8 cellular contexts compared by ENCODE assay signal in genomic region chr15:49421991-49422390, GRCh38. TPM values are rescaled to one million over a fixed set of nuclear protein-coding genes. Genes with fewer than 3 reads are reported as not detected.
DNase-seq lines count a peak whose midpoint lies in the region; ATAC-seq and TF ChIP-seq lines count a peak whose summit lies in the region.

No MANE protein-coding gene starts in this region.

- H3K27me3 ChIP-seq in IMR-90 (ENCODE audit: control insufficient read depth, insufficient read depth, low read length) (no peaks in the 10 kb centered on the region), SJSA1 (replicated peaks) (no peaks in the 10 kb centered on the region)

- no peak overlapping the region for H3K23ac ChIP-seq in IMR-90 (ENCODE audit: low read depth, low read length)

- no peak overlapping the region for H3K56ac ChIP-seq in IMR-90 (ENCODE audit: extremely low read depth, insufficient read depth, low read length)

- H4K8ac ChIP-seq in IMR-90 (ENCODE audit: low read depth in 2 of 2, low read length in 2 of 2): peak overlapping the region in 1 of 2 experiments; percentile 78; a peak in 1 of 4 replicates

- peak overlapping the region; percentile 98 for H2BK5ac ChIP-seq in IMR-90 (ENCODE audit: low read depth, low read length, poor library complexity, severe bottlenecking)

- H4K20me1 ChIP-seq in IMR-90 (ENCODE audit: insufficient read depth, low read length): no peaks in the 10 kb centered on the region

- no TSS peak for BruUV-seq in IMR-90 (replicated peaks; lab: Mats Ljungman, UMichigan)

- no peak overlapping the region for H2AK9ac ChIP-seq in IMR-90 (replicated peaks; ENCODE audit: low read depth, low read length, poor library complexity)

- no peak overlapping the region for H2AK5ac ChIP-seq in IMR-90 (ENCODE audit: low read depth, low read length)

- intact Hi-C loops in IMR-90 (cut with micrococcal nuclease): loop anchor here (1.0 to 10.0 kb wide), 7 partner anchors 51 to 893 kb away; partner anchors contain the start of genes COPS2 and SECISBP2L

- no peaks in the 10 kb centered on the region; the same call in 1 of the 2 replicates for H3K4me1 ChIP-seq in IMR-90 (ENCODE audit: control insufficient read depth, insufficient read depth, low read length)
- H3K4me1 ChIP-seq in SJSA1 (replicated peaks): no peaks in the 10 kb centered on the region

- H3K9ac ChIP-seq in IMR-90 (ENCODE audit: low read depth, low read length): 0 out of 2 replicates have a peak overlapping the region, but pooled peaks have one; percentile 82

- H3K4me3 ChIP-seq in IMR-90 (ENCODE audit: insufficient read depth, low read depth, low read length) (no peak overlapping the region), SJSA1 (no peak overlapping the region), cardiac fibroblast (replicated peaks in 1 of 2; ENCODE audit: low read depth in 2 of 2, low read length in 2 of 2) (no peak overlapping the region)

- no peaks in the 10 kb centered on the region for H3K9me1 ChIP-seq in IMR-90 (ENCODE audit: insufficient read depth, low read length)

- ATAC-seq in IMR-90 (ENCODE audit: low read depth): peak; percentile 50

- H3K36me3 ChIP-seq in IMR-90 (ENCODE audit: control insufficient read depth, insufficient read depth, low read length): peaks cover 2% of the 10 kb centered on the region
- no peaks in the 10 kb centered on the region for H3K36me3 ChIP-seq in SJSA1

- peak overlapping the region; percentile 39; the same call in 1 of the 2 replicates for H3K14ac ChIP-seq in IMR-90 (replicated peaks; ENCODE audit: low read depth, low read length)

- TF ChIP-seq POLR2A in IMR-90 (IDR thresholded peaks at IDR 0.05; ENCODE audit: low read depth, low read length): no peak

- peak overlapping the region; percentile 3; the same call in 1 of the 2 replicates for H3K18ac ChIP-seq in IMR-90 (ENCODE audit: low read depth, low read length)

- dilution Hi-C loops in IMR-90 (cut with HindIII; ENCODE audit: low sequenced_read_pairs, unreplicated experiment): no loop called here

- peak; percentile 82 for TF ChIP-seq RAD21 in IMR-90 (IDR thresholded peaks at IDR 0.05; ENCODE audit: low read length)

- peak overlapping the region; percentile 88 for H3K4me2 ChIP-seq in IMR-90 (ENCODE audit: low read depth, low read length)

- in situ Hi-C loops in IMR-90 (cut with MboI; ENCODE audit: low sequenced_read_pairs): loop anchor here (5.0 to 25.0 kb wide), 6 partner anchors 180 to 890 kb away; no protein-coding TSS in a partner anchor

- H4K5ac ChIP-seq in IMR-90 (ENCODE audit: low read depth, low read length): peak overlapping the region; percentile 73; the same call in 1 of the 2 replicates

- POLR2A ChIA-PET in IMR-90 (lab: Charles Lee; ENCODE audit: unreplicated experiment): no interaction called here

- no peak overlapping the region for H4K91ac ChIP-seq in IMR-90 (ENCODE audit: insufficient read depth, low read depth, low read length)

- peak; percentile 90 for TF ChIP-seq CTCF in IMR-90 (conservative IDR thresholded peaks at IDR 0.05; ENCODE audit: low read depth, low read length)
- TF ChIP-seq CTCF in cardiac fibroblast (IDR thresholded peaks at IDR 0.05; ENCODE audit: low read depth, low read length): peak; percentile 65

- H2BK15ac ChIP-seq in IMR-90 (ENCODE audit: low read depth, low read length): no peak overlapping the region

- peak overlapping the region; percentile 69; the same call in 1 of the 2 replicates for H3K27ac ChIP-seq in IMR-90 (ENCODE audit: insufficient read depth, low read length)
- H3K27ac ChIP-seq in SJSA1: no peak overlapping the region

- peak overlapping the region; percentile 31; the same call in 1 of the 2 replicates for H3K4ac ChIP-seq in IMR-90 (ENCODE audit: low read depth, low read length)

- H3K9me3 ChIP-seq in IMR-90 (ENCODE audit: control insufficient read depth, insufficient read depth, low read length) (no peaks in the 10 kb centered on the region), SJSA1 (replicated peaks) (no peaks in the 10 kb centered on the region)

- peak overlapping the region; percentile 53; the same call in 1 of the 2 replicates for H2BK120ac ChIP-seq in IMR-90 (ENCODE audit: low read depth, low read length)

- no CpG with 5 or more reads among the region's 9 CpGs for WGBS in IMR-90 (ENCODE audit: extremely low coverage in 2 of 2, insufficient read length in 1 of 2), 2 experiments

- peak overlapping the region; percentile 66; the same call in 1 of the 2 replicates for H2BK20ac ChIP-seq in IMR-90 (ENCODE audit: low read depth, low read length)

- CTCF ChIA-PET in IMR-90 (lab: Yijun Ruan, JAX): interaction anchor here (0.6 to 2.8 kb wide), 7 partner anchors 17 to 728 kb away, joined by 3 to 20 read pairs (median 3); no protein-coding TSS in a partner anchor

- peaks cover 0 to 3% of the 10 kb centered on the region in 2 experiments; a peak in 2 of 4 replicates for H3K79me1 ChIP-seq in IMR-90 (ENCODE audit: low read depth in 1 of 2, low read length in 2 of 2)

- DNase-seq in NCI-H2029 treated with DMSO at 0.1 percent for 48 hours (lab: John Stamatoyannopoulos, UW) (peak; percentile 8), NCI-H2029 (lab: John Stamatoyannopoulos, UW) (no peak), IMR-90 (peak; percentile 81), SJSA1 (ENCODE audit: low read depth in 1 of 2, low spot score in 2 of 2) (peak; percentile 40 to 79), cardiac fibroblast (ENCODE audit: low read depth in 2 of 2) (peak; percentile 74 to 81), kidney tubule cell (ENCODE audit: low spot score) (peak; percentile 62)
- DNase-seq in stimulated activated CD4-positive, alpha-beta T cell treated with anti-CD3 and anti-CD28 coated beads, Interleukin-4, amount 100 ng/mL, for 24 hours: peak; percentile 12
- DNase-seq in NK-92 treated with Interleukin-12 subunit alpha and Interleukin-12 subunit beta, amount 100 ng/mL, for 24 hours (lab: John Stamatoyannopoulos, UW): no peak

- H2AFZ ChIP-seq in IMR-90 (replicated peaks; ENCODE audit: low read length, poor library complexity): no peak overlapping the region

TF ChIP-seq in IMR-90, 13 proteins besides CTCF, POLR2A, EP300 and RAD21:
- TF ChIP-seq CEBPB (IDR thresholded peaks at IDR 0.05; ENCODE audit: low read depth, low read length): no peak
- TF ChIP-seq SMC3 (IDR thresholded peaks at IDR 0.05; ENCODE audit: low read depth, low read length): peak; percentile 88
- TF ChIP-seq RCOR1 (IDR thresholded peaks at IDR 0.05; ENCODE audit: insufficient replicate concordance, low read length): no peak
- TF ChIP-seq MAFK (IDR thresholded peaks at IDR 0.05; ENCODE audit: low read depth, low read length): no peak
- 0 out of 2 replicates have a peak, but pooled peaks have one; percentile 33 for TF ChIP-seq BHLHE40 (IDR thresholded peaks at IDR 0.05; ENCODE audit: low read depth, low read length)

RNA-seq across cellular contexts. Expression of gene FGF7, which starts 1.1 kb away (rescaled TPM):
- total RNA-seq in IMR-90 (2012; rRNA removed): 34.8 and 69.2 TPM in 2 replicates
- 19.5 and 27.3 TPM in 2 replicates for polyA plus RNA-seq in IMR-90 (2012; rRNA removed)
- 2.9 and 3.0 TPM in 2 replicates for polyA plus RNA-seq in IMR-90 (2012; cell fraction: cytosol; rRNA removed)
- 0.61 and 12.9 TPM in 2 replicates for polyA plus RNA-seq in IMR-90 (2012; cell fraction: nucleus; rRNA removed; ENCODE audit: low replicate concordance)
- total RNA-seq in SJSA1 (2014; rRNA removed; shearing (Covaris generic)): 0.08 TPM in 1 of 2 replicates, not detected in the other

Comparison
In these comparisons a context has a peak if more than half of its experiments do, and no peak if none do; other contexts are left out.
1. DNase-seq: peak in NCI-H2029 treated with DMSO at 0.1 percent for 48 hours (single experiment), IMR-90 (single experiment), SJSA1 (2 of 2), cardiac fibroblast (2 of 2), kidney tubule cell (single experiment) and stimulated activated CD4-positive, alpha-beta T cell treated with anti-CD3 and anti-CD28 coated beads, Interleukin-4, amount 100 ng/mL, for 24 hours (single experiment); none in NCI-H2029 (single experiment) and NK-92 treated with Interleukin-12 subunit alpha and Interleukin-12 subunit beta, amount 100 ng/mL, for 24 hours (single experiment).
2. RNA of gene FGF7, which starts 1.1 kb away (total RNA-seq): 34.8 to 69.2 TPM in IMR-90; 0.08 TPM in SJSA1; every median in the first group is over 10 times any median in the second.